Comparison of ENCODE assay signal across 1 cellular context in genomic region chr1:21778405-21778727, GRCh38.
TF ChIP-seq lines count a peak whose summit lies in the region.

No MANE protein-coding gene starts in this region.

TF ChIP-seq in HepG2, 621 proteins besides CTCF, POLR2A, EP300 and RAD21 (continued from another document and continues in another):
- TF ChIP-seq, protein P1, sequence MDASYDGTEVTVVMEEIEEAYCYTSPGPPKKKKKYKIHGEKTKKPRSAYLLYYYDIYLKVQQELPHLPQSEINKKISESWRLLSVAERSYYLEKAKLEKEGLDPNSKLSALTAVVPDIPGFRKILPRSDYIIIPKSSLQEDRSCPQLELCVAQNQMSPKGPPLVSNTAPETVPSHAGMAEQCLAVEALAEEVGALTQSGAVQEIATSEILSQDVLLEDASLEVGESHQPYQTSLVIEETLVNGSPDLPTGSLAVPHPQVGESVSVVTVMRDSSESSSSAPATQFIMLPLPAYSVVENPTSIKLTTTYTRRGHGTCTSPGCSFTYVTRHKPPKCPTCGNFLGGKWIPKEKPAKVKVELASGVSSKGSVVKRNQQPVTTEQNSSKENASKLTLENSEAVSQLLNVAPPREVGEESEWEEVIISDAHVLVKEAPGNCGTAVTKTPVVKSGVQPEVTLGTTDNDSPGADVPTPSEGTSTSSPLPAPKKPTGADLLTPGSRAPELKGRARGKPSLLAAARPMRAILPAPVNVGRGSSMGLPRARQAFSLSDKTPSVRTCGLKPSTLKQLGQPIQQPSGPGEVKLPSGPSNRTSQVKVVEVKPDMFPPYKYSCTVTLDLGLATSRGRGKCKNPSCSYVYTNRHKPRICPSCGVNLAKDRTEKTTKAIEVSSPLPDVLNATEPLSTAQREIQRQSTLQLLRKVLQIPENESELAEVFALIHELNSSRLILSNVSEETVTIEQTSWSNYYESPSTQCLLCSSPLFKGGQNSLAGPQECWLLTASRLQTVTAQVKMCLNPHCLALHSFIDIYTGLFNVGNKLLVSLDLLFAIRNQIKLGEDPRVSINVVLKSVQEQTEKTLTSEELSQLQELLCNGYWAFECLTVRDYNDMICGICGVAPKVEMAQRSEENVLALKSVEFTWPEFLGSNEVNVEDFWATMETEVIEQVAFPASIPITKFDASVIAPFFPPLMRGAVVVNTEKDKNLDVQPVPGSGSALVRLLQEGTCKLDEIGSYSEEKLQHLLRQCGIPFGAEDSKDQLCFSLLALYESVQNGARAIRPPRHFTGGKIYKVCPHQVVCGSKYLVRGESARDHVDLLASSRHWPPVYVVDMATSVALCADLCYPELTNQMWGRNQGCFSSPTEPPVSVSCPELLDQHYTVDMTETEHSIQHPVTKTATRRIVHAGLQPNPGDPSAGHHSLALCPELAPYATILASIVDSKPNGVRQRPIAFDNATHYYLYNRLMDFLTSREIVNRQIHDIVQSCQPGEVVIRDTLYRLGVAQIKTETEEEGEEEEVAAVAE (CRISPR knock-in tag; IDR thresholded peaks at IDR 0.05; ENCODE audit: borderline replicate concordance), result no peak
- TF ChIP-seq, protein P2, sequence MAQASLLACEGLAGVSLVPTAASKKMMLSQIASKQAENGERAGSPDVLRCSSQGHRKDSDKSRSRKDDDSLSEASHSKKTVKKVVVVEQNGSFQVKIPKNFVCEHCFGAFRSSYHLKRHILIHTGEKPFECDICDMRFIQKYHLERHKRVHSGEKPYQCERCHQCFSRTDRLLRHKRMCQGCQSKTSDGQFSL (CRISPR knock-in tag; IDR thresholded peaks at IDR 0.05), result no peak
- no peak for TF ChIP-seq IRF2 (CRISPR knock-in tag; IDR thresholded peaks at IDR 0.05)
- no peak for TF ChIP-seq THAP7 (CRISPR knock-in tag; IDR thresholded peaks at IDR 0.05)
- no peak for TF ChIP-seq MNT (IDR thresholded peaks at IDR 0.05)
- TF ChIP-seq ZNF101 (CRISPR knock-in tag; IDR thresholded peaks at IDR 0.05; ENCODE audit: borderline replicate concordance, low read depth), result no peak
- no peak for TF ChIP-seq ZBTB25 (CRISPR knock-in tag; IDR thresholded peaks at IDR 0.05)
- no peak; the same call in 1 of the 2 replicates for TF ChIP-seq ZNF331 (CRISPR knock-in tag; IDR thresholded peaks at IDR 0.05)
- no peak for TF ChIP-seq ZFAT (CRISPR knock-in tag; conservative IDR thresholded peaks at IDR 0.05)
- TF ChIP-seq ZBTB20 (CRISPR knock-in tag; IDR thresholded peaks at IDR 0.05; ENCODE audit: borderline replicate concordance, low read depth), result no peak
- TF ChIP-seq NPAS2 (CRISPR knock-in tag; IDR thresholded peaks at IDR 0.05; ENCODE audit: borderline replicate concordance), result no peak
- TF ChIP-seq ONECUT2 (CRISPR knock-in tag; IDR thresholded peaks at IDR 0.05), result peak; percentile 88
- TF ChIP-seq ZNF629 (CRISPR knock-in tag; conservative IDR thresholded peaks at IDR 0.05), result no peak
- TF ChIP-seq ZMAT5 (CRISPR knock-in tag; IDR thresholded peaks at IDR 0.05; ENCODE audit: borderline replicate concordance, low read depth), result no peak
- no peak for TF ChIP-seq ZNF441 (CRISPR knock-in tag; IDR thresholded peaks at IDR 0.05; ENCODE audit: borderline replicate concordance)
- TF ChIP-seq NFATC3 (CRISPR knock-in tag; IDR thresholded peaks at IDR 0.05), result no peak
- TF ChIP-seq YEATS4 (CRISPR knock-in tag; IDR thresholded peaks at IDR 0.05; ENCODE audit: borderline replicate concordance), result no peak
- TF ChIP-seq ZFP41 (CRISPR knock-in tag; IDR thresholded peaks at IDR 0.05; ENCODE audit: borderline replicate concordance), result no peak
- TF ChIP-seq, protein P3, sequence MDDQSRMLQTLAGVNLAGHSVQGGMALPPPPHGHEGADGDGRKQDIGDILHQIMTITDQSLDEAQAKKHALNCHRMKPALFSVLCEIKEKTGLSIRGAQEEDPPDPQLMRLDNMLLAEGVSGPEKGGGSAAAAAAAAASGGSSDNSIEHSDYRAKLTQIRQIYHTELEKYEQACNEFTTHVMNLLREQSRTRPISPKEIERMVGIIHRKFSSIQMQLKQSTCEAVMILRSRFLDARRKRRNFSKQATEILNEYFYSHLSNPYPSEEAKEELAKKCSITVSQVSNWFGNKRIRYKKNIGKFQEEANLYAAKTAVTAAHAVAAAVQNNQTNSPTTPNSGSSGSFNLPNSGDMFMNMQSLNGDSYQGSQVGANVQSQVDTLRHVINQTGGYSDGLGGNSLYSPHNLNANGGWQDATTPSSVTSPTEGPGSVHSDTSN (CRISPR knock-in tag; IDR thresholded peaks at IDR 0.05; ENCODE audit: borderline replicate concordance), result no peak
- TF ChIP-seq, protein P4, sequence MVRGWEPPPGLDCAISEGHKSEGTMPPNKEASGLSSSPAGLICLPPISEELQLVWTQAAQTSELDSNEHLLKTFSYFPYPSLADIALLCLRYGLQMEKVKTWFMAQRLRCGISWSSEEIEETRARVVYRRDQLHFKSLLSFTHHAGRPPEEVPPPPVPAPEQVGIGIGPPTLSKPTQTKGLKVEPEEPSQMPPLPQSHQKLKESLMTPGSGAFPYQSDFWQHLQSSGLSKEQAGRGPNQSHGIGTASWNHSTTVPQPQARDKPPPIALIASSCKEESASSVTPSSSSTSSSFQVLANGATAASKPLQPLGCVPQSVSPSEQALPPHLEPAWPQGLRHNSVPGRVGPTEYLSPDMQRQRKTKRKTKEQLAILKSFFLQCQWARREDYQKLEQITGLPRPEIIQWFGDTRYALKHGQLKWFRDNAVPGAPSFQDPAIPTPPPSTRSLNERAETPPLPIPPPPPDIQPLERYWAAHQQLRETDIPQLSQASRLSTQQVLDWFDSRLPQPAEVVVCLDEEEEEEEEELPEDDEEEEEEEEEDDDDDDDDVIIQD (CRISPR knock-in tag; IDR thresholded peaks at IDR 0.05; ENCODE audit: low read depth), result no peak
- TF ChIP-seq SMAD9 (CRISPR knock-in tag; IDR thresholded peaks at IDR 0.05), result no peak
- TF ChIP-seq ARNT2 (CRISPR knock-in tag; IDR thresholded peaks at IDR 0.05; ENCODE audit: low read depth), result no peak
- no peak for TF ChIP-seq ZNF644 (CRISPR knock-in tag; IDR thresholded peaks at IDR 0.05; ENCODE audit: low read depth)
- no peak for TF ChIP-seq ZNF746 (CRISPR knock-in tag; IDR thresholded peaks at IDR 0.05)
- TF ChIP-seq ZNF781 (CRISPR knock-in tag; IDR thresholded peaks at IDR 0.05; ENCODE audit: borderline replicate concordance, not compliant biosample characterization), result no peak
- no peak for TF ChIP-seq EZH2 (conservative IDR thresholded peaks at IDR 0.05; ENCODE audit: low read depth, low read length)
- TF ChIP-seq BCL6 (CRISPR knock-in tag; IDR thresholded peaks at IDR 0.05), result peak; percentile 86
- TF ChIP-seq ZNF607 (CRISPR knock-in tag; IDR thresholded peaks at IDR 0.05; ENCODE audit: borderline replicate concordance), result no peak
- no peak for TF ChIP-seq BRD4 (CRISPR knock-in tag; IDR thresholded peaks at IDR 0.05)
- TF ChIP-seq MAF1 (CRISPR knock-in tag; IDR thresholded peaks at IDR 0.05; ENCODE audit: borderline replicate concordance), result no peak
- no peak for TF ChIP-seq ZNF577 (CRISPR knock-in tag; IDR thresholded peaks at IDR 0.05; ENCODE audit: borderline replicate concordance, low read depth)
- TF ChIP-seq, protein P5, sequence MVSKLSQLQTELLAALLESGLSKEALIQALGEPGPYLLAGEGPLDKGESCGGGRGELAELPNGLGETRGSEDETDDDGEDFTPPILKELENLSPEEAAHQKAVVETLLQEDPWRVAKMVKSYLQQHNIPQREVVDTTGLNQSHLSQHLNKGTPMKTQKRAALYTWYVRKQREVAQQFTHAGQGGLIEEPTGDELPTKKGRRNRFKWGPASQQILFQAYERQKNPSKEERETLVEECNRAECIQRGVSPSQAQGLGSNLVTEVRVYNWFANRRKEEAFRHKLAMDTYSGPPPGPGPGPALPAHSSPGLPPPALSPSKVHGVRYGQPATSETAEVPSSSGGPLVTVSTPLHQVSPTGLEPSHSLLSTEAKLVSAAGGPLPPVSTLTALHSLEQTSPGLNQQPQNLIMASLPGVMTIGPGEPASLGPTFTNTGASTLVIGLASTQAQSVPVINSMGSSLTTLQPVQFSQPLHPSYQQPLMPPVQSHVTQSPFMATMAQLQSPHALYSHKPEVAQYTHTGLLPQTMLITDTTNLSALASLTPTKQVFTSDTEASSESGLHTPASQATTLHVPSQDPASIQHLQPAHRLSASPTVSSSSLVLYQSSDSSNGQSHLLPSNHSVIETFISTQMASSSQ (IDR thresholded peaks at IDR 0.05; ENCODE audit: low read depth), result no peak
- TF ChIP-seq, protein P5 (CRISPR knock-in tag; IDR thresholded peaks at IDR 0.05; ENCODE audit: borderline replicate concordance), result no peak
- TF ChIP-seq CAMTA2 (CRISPR knock-in tag; IDR thresholded peaks at IDR 0.05; ENCODE audit: borderline replicate concordance), result no peak
- no peak for TF ChIP-seq FOXJ3 (CRISPR knock-in tag; IDR thresholded peaks at IDR 0.05; ENCODE audit: borderline replicate concordance)
- TF ChIP-seq, protein P6, sequence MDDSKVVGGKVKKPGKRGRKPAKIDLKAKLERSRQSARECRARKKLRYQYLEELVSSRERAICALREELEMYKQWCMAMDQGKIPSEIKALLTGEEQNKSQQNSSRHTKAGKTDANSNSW (CRISPR knock-in tag; IDR thresholded peaks at IDR 0.05; ENCODE audit: borderline replicate concordance), result no peak
- no peak for TF ChIP-seq NR2F2 (IDR thresholded peaks at IDR 0.05; ENCODE audit: borderline replicate concordance, low read depth)
- TF ChIP-seq, protein P7, sequence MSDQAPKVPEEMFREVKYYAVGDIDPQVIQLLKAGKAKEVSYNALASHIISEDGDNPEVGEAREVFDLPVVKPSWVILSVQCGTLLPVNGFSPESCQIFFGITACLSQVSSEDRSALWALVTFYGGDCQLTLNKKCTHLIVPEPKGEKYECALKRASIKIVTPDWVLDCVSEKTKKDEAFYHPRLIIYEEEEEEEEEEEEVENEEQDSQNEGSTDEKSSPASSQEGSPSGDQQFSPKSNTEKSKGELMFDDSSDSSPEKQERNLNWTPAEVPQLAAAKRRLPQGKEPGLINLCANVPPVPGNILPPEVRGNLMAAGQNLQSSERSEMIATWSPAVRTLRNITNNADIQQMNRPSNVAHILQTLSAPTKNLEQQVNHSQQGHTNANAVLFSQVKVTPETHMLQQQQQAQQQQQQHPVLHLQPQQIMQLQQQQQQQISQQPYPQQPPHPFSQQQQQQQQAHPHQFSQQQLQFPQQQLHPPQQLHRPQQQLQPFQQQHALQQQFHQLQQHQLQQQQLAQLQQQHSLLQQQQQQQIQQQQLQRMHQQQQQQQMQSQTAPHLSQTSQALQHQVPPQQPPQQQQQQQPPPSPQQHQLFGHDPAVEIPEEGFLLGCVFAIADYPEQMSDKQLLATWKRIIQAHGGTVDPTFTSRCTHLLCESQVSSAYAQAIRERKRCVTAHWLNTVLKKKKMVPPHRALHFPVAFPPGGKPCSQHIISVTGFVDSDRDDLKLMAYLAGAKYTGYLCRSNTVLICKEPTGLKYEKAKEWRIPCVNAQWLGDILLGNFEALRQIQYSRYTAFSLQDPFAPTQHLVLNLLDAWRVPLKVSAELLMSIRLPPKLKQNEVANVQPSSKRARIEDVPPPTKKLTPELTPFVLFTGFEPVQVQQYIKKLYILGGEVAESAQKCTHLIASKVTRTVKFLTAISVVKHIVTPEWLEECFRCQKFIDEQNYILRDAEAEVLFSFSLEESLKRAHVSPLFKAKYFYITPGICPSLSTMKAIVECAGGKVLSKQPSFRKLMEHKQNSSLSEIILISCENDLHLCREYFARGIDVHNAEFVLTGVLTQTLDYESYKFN (CRISPR knock-in tag; conservative IDR thresholded peaks at IDR 0.05), result peak; percentile 34; the same call in 1 of the 2 replicates
- TF ChIP-seq NR2F6 (IDR thresholded peaks at IDR 0.05), result peak; percentile 49; the same call in 1 of the 2 replicates
- TF ChIP-seq NR2F6 (CRISPR knock-in tag; IDR thresholded peaks at IDR 0.05), result peak; percentile 44; the same call in 1 of the 2 replicates
- no peak for TF ChIP-seq ATM (IDR thresholded peaks at IDR 0.05; ENCODE audit: borderline replicate concordance)
- no peak for TF ChIP-seq ZBTB1 (CRISPR knock-in tag; IDR thresholded peaks at IDR 0.05; ENCODE audit: borderline replicate concordance)
- no peak for TF ChIP-seq FOXP1 (IDR thresholded peaks at IDR 0.05)
- TF ChIP-seq FOXP1 (CRISPR knock-in tag; IDR thresholded peaks at IDR 0.05), result no peak
- TF ChIP-seq ATRX (CRISPR knock-in tag; IDR thresholded peaks at IDR 0.05; ENCODE audit: borderline replicate concordance), result no peak
- TF ChIP-seq XBP1 (CRISPR knock-in tag; IDR thresholded peaks at IDR 0.05), result no peak
- TF ChIP-seq NR2C2 (CRISPR knock-in tag; IDR thresholded peaks at IDR 0.05; ENCODE audit: borderline replicate concordance), result no peak
